22 cellular contexts compared by ENCODE assay signal in genomic region chr22:19471572-19471971, GRCh38.
"Had no signal": no experiment of that assay in that cellular context is flagged by ENCODE, and none has a peak within 500 bp of the region (broad histone marks: within the 10 kb centered on the region; RNA-seq: fewer than 3 reads in every experiment).

No MANE protein-coding gene starts in this region.

- H3K27ac ChIP-seq: HL-60, RWPE1 had no signal

- H3K9me3 ChIP-seq: SK-N-SH had no signal

- DNase-seq: KBM-7, MV-4-11, NCI-H1048, NCI-H1105, NCI-H1417, NCI-H1436 treated with DMSO at 0.1 percent for 48 hours, NCI-H1694, NCI-H187 treated with DMSO at 0.1 percent for 48 hours, NCI-H2029 treated with DMSO at 0.1 percent for 48 hours, NCI-H2171, NCI-H226, NCI-H446, NCI-H510A, NCI-H524 treated with DMSO at 0.1 percent for 48 hours, NCI-H69, NCI-H774, PC-3, SHP77, SK-N-SH, SW 1271 had no signal
